In the genomic region with DNA sequence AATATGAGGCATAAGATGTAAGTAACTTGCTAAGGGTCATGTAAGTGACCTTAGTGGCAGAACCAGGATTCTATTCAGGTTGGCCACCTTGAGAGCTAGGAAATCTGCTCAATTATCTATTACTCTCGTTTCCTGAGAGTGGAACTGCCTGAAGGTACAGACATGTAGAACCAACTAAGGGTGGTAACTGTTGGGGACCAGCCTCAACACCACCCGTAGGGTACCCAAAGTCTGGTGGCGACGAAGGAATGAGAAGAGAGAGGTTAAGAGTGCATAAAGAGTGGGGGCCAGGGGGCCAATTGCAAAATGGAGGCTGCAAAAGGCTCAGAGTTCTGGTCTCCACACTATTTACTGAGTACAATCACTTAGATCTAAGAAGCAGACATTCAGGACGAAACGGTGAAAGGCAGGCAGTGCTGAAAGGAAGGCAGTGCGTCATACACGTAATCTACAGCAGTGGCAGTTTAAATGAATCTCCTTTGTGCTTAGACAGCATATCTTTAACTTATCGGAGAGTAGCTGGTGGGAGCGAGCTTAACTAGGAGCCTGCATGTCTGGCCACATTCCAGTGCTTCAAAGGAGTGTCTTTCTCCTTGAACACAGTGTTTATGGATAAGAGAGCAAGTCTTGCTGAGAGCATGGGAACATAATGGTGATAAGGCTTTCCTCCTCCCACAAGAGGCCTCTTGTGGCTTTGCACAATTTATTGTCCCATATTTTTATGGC, we compare ENCODE assay signal across 1 cellular context.
TF ChIP-seq lines count a peak whose summit lies in the region.

No MANE protein-coding gene starts in this region.

TF ChIP-seq in K562, 482 proteins besides CTCF, POLR2A, EP300 and RAD21 (continues in another document):
- TF ChIP-seq RREB1 (CRISPR knock-in tag; IDR thresholded peaks at IDR 0.05) (no peak), ZFP1 (CRISPR knock-in tag; IDR thresholded peaks at IDR 0.05) (peak; percentile 60; the same call in 1 of the 2 replicates), SP1 (CRISPR knock-in tag; IDR thresholded peaks at IDR 0.05) (peak; percentile 83), ATF7 (IDR thresholded peaks at IDR 0.05) (peak; percentile 96), POLR3G (IDR thresholded peaks at IDR 0.05; ENCODE audit: extremely low read depth, insufficient read length, insufficient replicate concordance) (no peak), MAFK (IDR thresholded peaks at IDR 0.05; ENCODE audit: low read length) (peak; percentile 92), NRF1 (conservative IDR thresholded peaks at IDR 0.05 in 1 of 2, IDR thresholded peaks at IDR 0.05 in 1 of 2) (peak; percentile 45 to 52), CBX5 (IDR thresholded peaks at IDR 0.05; ENCODE audit: borderline replicate concordance, low read depth) (peak; percentile 45), BCLAF1 (IDR thresholded peaks at IDR 0.05; ENCODE audit: borderline replicate concordance in 1 of 2, control insufficient read depth in 1 of 2, low read depth in 2 of 2, low read length in 1 of 2) (peak in 1 of 2 experiments; percentile 76; a peak in 1 of 4 replicates), FOSL1 (tag; conservative IDR thresholded peaks at IDR 0.05) (peak; percentile 92), CREB1 (IDR thresholded peaks at IDR 0.05) (peak; percentile 76), CREB1 (CRISPR knock-in tag; IDR thresholded peaks at IDR 0.05) (peak; percentile 85), RFX1 (IDR thresholded peaks at IDR 0.05) (no peak), MTA1 (IDR thresholded peaks at IDR 0.05; ENCODE audit: borderline replicate concordance) (peak; percentile 90), ERF (CRISPR knock-in tag; IDR thresholded peaks at IDR 0.05) (peak; percentile 83; the same call in 1 of the 2 replicates), SMARCC2 (IDR thresholded peaks at IDR 0.05; ENCODE audit: low read depth) (peak; percentile 92), SRSF7 (optimal IDR thresholded peaks at IDR 0.05; ENCODE audit: low read depth, low read length) (no peak), SMARCE1 (IDR thresholded peaks at IDR 0.05) (peak; percentile 98), ESRRB (CRISPR knock-in tag; IDR thresholded peaks at IDR 0.05; ENCODE audit: borderline replicate concordance) (no peak), TEAD2 (tag; IDR thresholded peaks at IDR 0.05) (peak; percentile 17; the same call in 1 of the 2 replicates), ZNF253 (CRISPR knock-in tag; conservative IDR thresholded peaks at IDR 0.05) (no peak), AFF4 (CRISPR knock-in tag; IDR thresholded peaks at IDR 0.05) (peak; percentile 78), E2F6 (IDR thresholded peaks at IDR 0.05; ENCODE audit: borderline replicate concordance in 1 of 2, extremely low read depth in 1 of 2, insufficient read depth in 1 of 2, insufficient read length in 1 of 2, low read depth in 1 of 2, low read length in 1 of 2, poor library complexity in 1 of 2, severe bottlenecking in 1 of 2) (peak; percentile 26 to 46), ZNF551 (CRISPR knock-in tag; IDR thresholded peaks at IDR 0.05) (no peak), MYBL2 (IDR thresholded peaks at IDR 0.05; ENCODE audit: low read depth) (peak; percentile 27; the same call in 1 of the 2 replicates), MYBL2 (CRISPR knock-in tag; IDR thresholded peaks at IDR 0.05; ENCODE audit: borderline replicate concordance) (no peak), TFE3 (CRISPR knock-in tag; IDR thresholded peaks at IDR 0.05) (0 out of 2 replicates have a peak, but pooled peaks have one; percentile 21), CREB5 (CRISPR knock-in tag; IDR thresholded peaks at IDR 0.05) (no peak), TOE1 (IDR thresholded peaks at IDR 0.05; ENCODE audit: borderline replicate concordance) (peak; percentile 79; the same call in 1 of the 2 replicates), TOE1 (CRISPR knock-in tag; IDR thresholded peaks at IDR 0.05; ENCODE audit: borderline replicate concordance, low read depth) (no peak), EHMT2 (IDR thresholded peaks at IDR 0.05) (peak; percentile 75; the same call in 1 of the 2 replicates), GATA2 (CRISPR knock-in tag; IDR thresholded peaks at IDR 0.05) (peak; percentile 98), PHF20 (IDR thresholded peaks at IDR 0.05; ENCODE audit: partially characterized antibody) (no peak), CCAR2 (IDR thresholded peaks at IDR 0.05; ENCODE audit: low read depth, low read length) (no peak), TEAD1 (CRISPR knock-in tag; IDR thresholded peaks at IDR 0.05) (peak; percentile 91 to 98)
- TF ChIP-seq, protein P1, sequence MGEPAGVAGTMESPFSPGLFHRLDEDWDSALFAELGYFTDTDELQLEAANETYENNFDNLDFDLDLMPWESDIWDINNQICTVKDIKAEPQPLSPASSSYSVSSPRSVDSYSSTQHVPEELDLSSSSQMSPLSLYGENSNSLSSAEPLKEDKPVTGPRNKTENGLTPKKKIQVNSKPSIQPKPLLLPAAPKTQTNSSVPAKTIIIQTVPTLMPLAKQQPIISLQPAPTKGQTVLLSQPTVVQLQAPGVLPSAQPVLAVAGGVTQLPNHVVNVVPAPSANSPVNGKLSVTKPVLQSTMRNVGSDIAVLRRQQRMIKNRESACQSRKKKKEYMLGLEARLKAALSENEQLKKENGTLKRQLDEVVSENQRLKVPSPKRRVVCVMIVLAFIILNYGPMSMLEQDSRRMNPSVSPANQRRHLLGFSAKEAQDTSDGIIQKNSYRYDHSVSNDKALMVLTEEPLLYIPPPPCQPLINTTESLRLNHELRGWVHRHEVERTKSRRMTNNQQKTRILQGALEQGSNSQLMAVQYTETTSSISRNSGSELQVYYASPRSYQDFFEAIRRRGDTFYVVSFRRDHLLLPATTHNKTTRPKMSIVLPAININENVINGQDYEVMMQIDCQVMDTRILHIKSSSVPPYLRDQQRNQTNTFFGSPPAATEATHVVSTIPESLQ (CRISPR knock-in tag; IDR thresholded peaks at IDR 0.05): 0 out of 2 replicates have a peak, but pooled peaks have one; percentile 27
- TF ChIP-seq, protein P2, sequence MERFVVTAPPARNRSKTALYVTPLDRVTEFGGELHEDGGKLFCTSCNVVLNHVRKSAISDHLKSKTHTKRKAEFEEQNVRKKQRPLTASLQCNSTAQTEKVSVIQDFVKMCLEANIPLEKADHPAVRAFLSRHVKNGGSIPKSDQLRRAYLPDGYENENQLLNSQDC (CRISPR knock-in tag; IDR thresholded peaks at IDR 0.05): no peak
